ENCODE assay signal across 1 cellular context in genomic region chr9:131530930-131531832, GRCh38.
TF ChIP-seq lines count a peak whose summit lies in the region.

Gene UCK1 (minus strand): TSS chr9:131531263. CDS start chr9:131531174, 89 bp downstream.

TF ChIP-seq in HepG2, 621 proteins besides CTCF, POLR2A, EP300 and RAD21 (continued from another document):
- TF ChIP-seq ZNF660 (CRISPR knock-in tag; IDR thresholded peaks at IDR 0.05; ENCODE audit: borderline replicate concordance, low read depth) (no peak), ZSCAN21 (CRISPR knock-in tag; IDR thresholded peaks at IDR 0.05; ENCODE audit: borderline replicate concordance) (0 out of 2 replicates have a peak, but pooled peaks have one; percentile 26), ZNF740 (CRISPR knock-in tag; IDR thresholded peaks at IDR 0.05) (peak; percentile 98), TCF7 (IDR thresholded peaks at IDR 0.05; ENCODE audit: low read depth) (no peak), AFF4 (CRISPR knock-in tag; IDR thresholded peaks at IDR 0.05) (no peak), ZNF772 (CRISPR knock-in tag; IDR thresholded peaks at IDR 0.05) (peak; percentile 66; the same call in 1 of the 2 replicates), ZNF710 (CRISPR knock-in tag; IDR thresholded peaks at IDR 0.05; ENCODE audit: borderline replicate concordance) (no peak), SPEN (CRISPR knock-in tag; IDR thresholded peaks at IDR 0.05; ENCODE audit: low read depth) (peak; percentile 62; the same call in 1 of the 2 replicates), WIZ (CRISPR knock-in tag; IDR thresholded peaks at IDR 0.05) (no peak), FOXA3 (CRISPR knock-in tag; IDR thresholded peaks at IDR 0.05) (0 out of 2 replicates have a peak, but pooled peaks have one; percentile 13), SALL2 (CRISPR knock-in tag; IDR thresholded peaks at IDR 0.05) (peak; percentile 60; the same call in 1 of the 2 replicates), ZNF883 (CRISPR knock-in tag; IDR thresholded peaks at IDR 0.05; ENCODE audit: not compliant biosample characterization) (peak; percentile 33), RXRB (CRISPR knock-in tag; IDR thresholded peaks at IDR 0.05; ENCODE audit: borderline replicate concordance) (no peak), SAP130 (CRISPR knock-in tag; IDR thresholded peaks at IDR 0.05; ENCODE audit: low read depth) (peak; percentile 67), NFIC (IDR thresholded peaks at IDR 0.05; ENCODE audit: low read length) (no peak)
